24 cellular contexts compared by ENCODE assay signal in the genomic region with DNA sequence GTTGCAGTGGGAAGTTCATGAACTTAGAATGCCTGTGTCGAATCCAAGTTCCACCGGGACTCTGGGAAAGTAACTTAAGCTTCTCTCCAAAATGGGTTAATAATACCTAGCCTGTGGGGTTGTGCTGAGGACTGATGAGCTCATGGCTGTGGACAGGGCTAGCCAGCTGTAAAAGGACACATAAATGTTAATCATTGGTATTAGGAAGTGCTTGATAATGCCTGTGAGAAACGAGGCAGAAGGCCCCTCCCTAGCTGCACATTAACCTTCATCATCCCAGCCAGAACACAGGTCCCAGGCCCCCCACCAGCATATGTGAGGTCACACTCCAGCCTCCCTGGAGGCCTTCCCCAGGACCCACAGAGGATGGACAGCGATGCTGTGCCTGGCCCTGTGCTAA. TPM values are rescaled to one million over a fixed set of nuclear protein-coding genes. Genes with fewer than 3 reads are reported as not detected.
"Had no signal": no experiment of that assay in that cellular context is flagged by ENCODE, and none has a peak within 500 bp of the region (broad histone marks: within the 10 kb centered on the region; RNA-seq: fewer than 3 reads in every experiment).

No MANE protein-coding gene starts in this region.

- DNase-seq: activated B cell treated with CpG ODN at 0.5 μM for 24 hours; activated CD4-positive, alpha-beta memory T cell treated with anti-CD3 and anti-CD28 coated beads for 36 hours; activated CD4-positive, alpha-beta T cell treated with anti-CD3 and anti-CD28 coated beads for 4 hours; activated T-cell treated with anti-CD3 and anti-CD28 coated beads for 4 hours; effector memory CD8-positive, alpha-beta T cell; gastrocnemius medialis; heart right ventricle; immature natural killer cell; left ventricle myocardium inferior; psoas muscle; stimulated activated CD4-positive, alpha-beta T cell treated with anti-CD3 and anti-CD28 coated beads, Interleukin-4, amount 100 ng/mL, for 1 hour; stimulated activated naive CD8-positive, alpha-beta T cell treated with anti-CD3 and anti-CD28 coated beads, Interleukin-15, amount 100 ng/mL, for 72 hours had no signal

- ATAC-seq: effector memory CD8-positive, alpha-beta T cell; gastrocnemius medialis; heart right ventricle; psoas muscle; sciatic nerve; stimulated activated naive CD8-positive, alpha-beta T cell treated with anti-CD3 and anti-CD28 coated beads, Interleukin-15, amount 100 ng/mL, for 72 hours had no signal

- H3K9me3 Mint-ChIP-seq: activated B cell treated with CpG ODN at 0.5 μM for 24 hours; activated CD4-positive, alpha-beta memory T cell treated with anti-CD3 and anti-CD28 coated beads for 36 hours; activated T-helper 1 cell treated with anti-CD3 and anti-CD28 coated beads, Interleukin-12 subunit alpha, Interleukin-12 subunit beta, Interleukin-2, Interleukin-4 antibody, amounts not matched to agents 30 ng/mL and 10 ng/mL and 1 ng/mL, durations not matched to agents 14 hours and 24 hours and 36 hours; dendritic cell treated with granulocyte-macrophage colony-stimulating factor and Interleukin-4, amounts not matched to agents 40 ng/mL and 50 ng/mL, for 4 days; effector memory CD8-positive, alpha-beta T cell; immature natural killer cell; stimulated activated naive CD8-positive, alpha-beta T cell treated with anti-CD3 and anti-CD28 coated beads, Interleukin-15, amount 100 ng/mL, for 72 hours had no signal

- H3K4me3 Mint-ChIP-seq: activated B cell treated with CpG ODN at 0.5 μM for 24 hours; activated CD4-positive, alpha-beta memory T cell treated with anti-CD3 and anti-CD28 coated beads for 36 hours; activated naive CD8-positive, alpha-beta T cell; activated T-helper 1 cell treated with anti-CD3 and anti-CD28 coated beads, Interleukin-12 subunit alpha, Interleukin-12 subunit beta, Interleukin-2, Interleukin-4 antibody, amounts not matched to agents 30 ng/mL and 10 ng/mL and 1 ng/mL, durations not matched to agents 14 hours and 24 hours and 36 hours; dendritic cell treated with granulocyte-macrophage colony-stimulating factor and Interleukin-4, amounts not matched to agents 40 ng/mL and 50 ng/mL, for 4 days; effector memory CD8-positive, alpha-beta T cell; immature natural killer cell; neural progenitor cell; stimulated activated naive CD8-positive, alpha-beta T cell treated with anti-CD3 and anti-CD28 coated beads, Interleukin-15, amount 100 ng/mL, for 72 hours had no signal

- H3K4me1 ChIP-seq: gastrocnemius medialis, heart right ventricle, left ventricle myocardium inferior, neural progenitor cell, psoas muscle had no signal

- H3K9ac ChIP-seq: neural progenitor cell had no signal

- H3K36me3 ChIP-seq: cardiac muscle cell, gastrocnemius medialis, heart right ventricle, left ventricle myocardium inferior, neural progenitor cell had no signal

- H3K36me3 Mint-ChIP-seq: activated CD4-positive, alpha-beta memory T cell treated with anti-CD3 and anti-CD28 coated beads for 36 hours; activated naive CD8-positive, alpha-beta T cell; immature natural killer cell; neural progenitor cell had no signal

- H2AFZ ChIP-seq: neural progenitor cell had no signal

- H3K4me1 Mint-ChIP-seq: activated B cell treated with CpG ODN at 0.5 μM for 24 hours; immature natural killer cell; neural progenitor cell; stimulated activated naive CD8-positive, alpha-beta T cell treated with anti-CD3 and anti-CD28 coated beads, Interleukin-15, amount 100 ng/mL, for 72 hours had no signal

- H3K27me3 ChIP-seq: cardiac muscle cell, gastrocnemius medialis, neural progenitor cell had no signal

- H3K27ac Mint-ChIP-seq: activated B cell treated with CpG ODN at 0.5 μM for 24 hours; activated CD4-positive, alpha-beta memory T cell treated with anti-CD3 and anti-CD28 coated beads for 36 hours; activated naive CD8-positive, alpha-beta T cell; activated T-helper 1 cell treated with anti-CD3 and anti-CD28 coated beads, Interleukin-12 subunit alpha, Interleukin-12 subunit beta, Interleukin-2, Interleukin-4 antibody, amounts not matched to agents 30 ng/mL and 10 ng/mL and 1 ng/mL, durations not matched to agents 14 hours and 24 hours and 36 hours; dendritic cell treated with granulocyte-macrophage colony-stimulating factor and Interleukin-4, amounts not matched to agents 40 ng/mL and 50 ng/mL, for 4 days; effector memory CD8-positive, alpha-beta T cell; immature natural killer cell; neural progenitor cell; stimulated activated naive CD8-positive, alpha-beta T cell treated with anti-CD3 and anti-CD28 coated beads, Interleukin-15, amount 100 ng/mL, for 72 hours had no signal

- H3K9me3 ChIP-seq: gastrocnemius medialis, heart right ventricle, left ventricle myocardium inferior, psoas muscle had no signal

- H3K4me2 ChIP-seq: neural progenitor cell, smooth muscle cell had no signal

- H3K27me3 Mint-ChIP-seq: dendritic cell treated with granulocyte-macrophage colony-stimulating factor and Interleukin-4, amounts not matched to agents 40 ng/mL and 50 ng/mL, for 4 days had no signal

- H3K27ac ChIP-seq: cardiac muscle cell, gastrocnemius medialis, heart right ventricle, left ventricle myocardium inferior, neural progenitor cell, psoas muscle had no signal

- H3K4me3 ChIP-seq: cardiac muscle cell, gastrocnemius medialis, heart right ventricle, left ventricle myocardium inferior, neural progenitor cell, psoas muscle, smooth muscle cell had no signal

RNA-seq across cellular contexts. Expression of a gene that starts 0.8 kb away (rescaled TPM):
- total RNA-seq: activated B cell treated with CpG ODN at 0.5 μM for 24 hours; activated CD4-positive, alpha-beta memory T cell treated with anti-CD3 and anti-CD28 coated beads for 36 hours; activated T-helper 1 cell treated with anti-CD3 and anti-CD28 coated beads, Interleukin-12 subunit alpha, Interleukin-12 subunit beta, Interleukin-2, Interleukin-4 antibody, amounts not matched to agents 30 ng/mL and 10 ng/mL and 1 ng/mL, durations not matched to agents 14 hours and 24 hours and 36 hours; cardiac muscle cell; chondrocyte; gastrocnemius medialis; heart right ventricle; left ventricle myocardium inferior; mononuclear cell; osteocyte; psoas muscle; sciatic nerve; T-helper 2 cell treated with Interferon-gamma antibody and Interleukin-4, amounts not matched to agents 100 ng/mL and 5 ng/mL, for 36 hours; temporal lobe had no signal
- polyA plus RNA-seq: cardiac muscle cell, heart right ventricle, immature natural killer cell, psoas muscle, smooth muscle cell had no signal

RNA-seq across cellular contexts. Expression of a gene that starts 3.9 kb away (rescaled TPM):
- total RNA-seq: activated B cell treated with CpG ODN at 0.5 μM for 24 hours; activated CD4-positive, alpha-beta memory T cell treated with anti-CD3 and anti-CD28 coated beads for 36 hours; activated T-helper 1 cell treated with anti-CD3 and anti-CD28 coated beads, Interleukin-12 subunit alpha, Interleukin-12 subunit beta, Interleukin-2, Interleukin-4 antibody, amounts not matched to agents 30 ng/mL and 10 ng/mL and 1 ng/mL, durations not matched to agents 14 hours and 24 hours and 36 hours; cardiac muscle cell; chondrocyte; gastrocnemius medialis; heart right ventricle; left ventricle myocardium inferior; mononuclear cell; osteocyte; psoas muscle; T-helper 2 cell treated with Interferon-gamma antibody and Interleukin-4, amounts not matched to agents 100 ng/mL and 5 ng/mL, for 36 hours; temporal lobe had no signal
- polyA plus RNA-seq: cardiac muscle cell, heart right ventricle, immature natural killer cell had no signal

RNA-seq across cellular contexts. Expression of a gene that starts 22.3 kb away (rescaled TPM):
- total RNA-seq: activated B cell treated with CpG ODN at 0.5 μM for 24 hours; activated CD4-positive, alpha-beta memory T cell treated with anti-CD3 and anti-CD28 coated beads for 36 hours; activated T-helper 1 cell treated with anti-CD3 and anti-CD28 coated beads, Interleukin-12 subunit alpha, Interleukin-12 subunit beta, Interleukin-2, Interleukin-4 antibody, amounts not matched to agents 30 ng/mL and 10 ng/mL and 1 ng/mL, durations not matched to agents 14 hours and 24 hours and 36 hours; cardiac muscle cell; chondrocyte; gastrocnemius medialis; heart right ventricle; left ventricle myocardium inferior; mononuclear cell; osteocyte; psoas muscle; T-helper 2 cell treated with Interferon-gamma antibody and Interleukin-4, amounts not matched to agents 100 ng/mL and 5 ng/mL, for 36 hours; temporal lobe had no signal
- polyA plus RNA-seq: cardiac muscle cell, heart right ventricle, immature natural killer cell had no signal

RNA-seq across cellular contexts. Expression of a gene that starts 34.0 kb away (rescaled TPM):
- total RNA-seq: activated B cell treated with CpG ODN at 0.5 μM for 24 hours; activated CD4-positive, alpha-beta memory T cell treated with anti-CD3 and anti-CD28 coated beads for 36 hours; activated T-helper 1 cell treated with anti-CD3 and anti-CD28 coated beads, Interleukin-12 subunit alpha, Interleukin-12 subunit beta, Interleukin-2, Interleukin-4 antibody, amounts not matched to agents 30 ng/mL and 10 ng/mL and 1 ng/mL, durations not matched to agents 14 hours and 24 hours and 36 hours; osteocyte; smooth muscle cell; T-helper 2 cell treated with Interferon-gamma antibody and Interleukin-4, amounts not matched to agents 100 ng/mL and 5 ng/mL, for 36 hours had no signal
- polyA plus RNA-seq: cardiac muscle cell, immature natural killer cell, smooth muscle cell had no signal
